26 cellular contexts compared by ENCODE assay signal in the genomic region with DNA sequence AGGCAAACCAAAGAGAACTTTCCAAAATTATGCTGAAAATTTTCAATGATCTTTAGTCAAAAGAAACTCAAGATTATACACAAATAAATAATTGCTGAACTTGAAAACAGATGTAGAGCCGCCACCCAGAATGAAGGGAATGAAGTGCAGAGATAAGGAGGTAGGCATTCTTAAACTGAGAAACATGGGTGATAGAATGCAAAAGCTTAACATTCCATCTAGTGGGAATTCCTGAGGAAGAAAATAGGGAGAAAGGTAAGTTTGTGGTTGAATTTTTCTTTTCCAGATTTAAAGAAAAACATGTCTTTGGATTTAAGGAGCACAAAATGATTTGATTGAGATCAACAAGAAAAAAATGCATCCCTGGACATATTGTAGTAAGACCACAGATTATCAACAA.
DNase-seq lines count a peak whose midpoint lies in the region; TF ChIP-seq lines count a peak whose summit lies in the region.
"Had no signal": no experiment of that assay in that cellular context is flagged by ENCODE, and none has a peak within 500 bp of the region (broad histone marks: within the 10 kb centered on the region; RNA-seq: fewer than 3 reads in every experiment).

No MANE protein-coding gene starts in this region.

- no peak overlapping the region for H2AK5ac ChIP-seq in H9 (ENCODE audit: insufficient read length, low read length)

- no peak overlapping the region for H4K5ac ChIP-seq in H9 (ENCODE audit: insufficient read length, low read depth, low read length)

- H3K18ac ChIP-seq in H9 (ENCODE audit: insufficient read length, low read depth, low read length), result no peak overlapping the region

- no peak overlapping the region for H4K8ac ChIP-seq in H9 (replicated peaks; ENCODE audit: insufficient read length, low read depth, low read length)

- H3K14ac ChIP-seq in H9 (ENCODE audit: insufficient read depth, low read length), result no peak overlapping the region

- H3K23ac ChIP-seq in H9 (ENCODE audit: insufficient read length, low read depth, low read length), result no peak overlapping the region

- H3K9me3 ChIP-seq in BLaER1, result peaks cover 13% of the 10 kb centered on the region
- H3K9me3 ChIP-seq in H9 (ENCODE audit: control insufficient read depth, low read depth, low read length), result no peaks in the 10 kb centered on the region
- H3K9me3 ChIP-seq in endodermal cell (ENCODE audit: control insufficient read depth, low read length), result no peaks in the 10 kb centered on the region

- no peak overlapping the region for H3K27ac ChIP-seq in BLaER1
- H3K27ac ChIP-seq in H9 (ENCODE audit: insufficient read length, low read depth, low read length), result no peak overlapping the region
- no peak overlapping the region for H3K27ac ChIP-seq in endodermal cell (ENCODE audit: low read depth, low read length)
- H3K27ac ChIP-seq: 22Rv1, A549 had no signal

- H3T11ph ChIP-seq in H9 (ENCODE audit: low read length), result no peak overlapping the region

- H3K27ac Mint-ChIP-seq in H9, result peak overlapping the region in 2 of 3 experiments; percentile 1 to 4; a peak in 2 of 7 replicates
- H3K27ac Mint-ChIP-seq in endodermal cell, result peak overlapping the region; percentile 36
- peak overlapping the region; percentile 11 for H3K27ac Mint-ChIP-seq in mesothelial cell of epicardium
- H3K27ac Mint-ChIP-seq: B cell; CD14-positive monocyte; CD4-positive, alpha-beta memory T cell; CD4-positive, CD25-positive, alpha-beta regulatory T cell; CD8-positive, alpha-beta memory T cell had no signal

- in situ Hi-C loops in GM13976 (cut with MboI; ENCODE audit: low sequenced_read_pairs, unreplicated experiment), result no loop called here

- H2BK120ac ChIP-seq in H9 (ENCODE audit: low read depth, low read length, poor library complexity, severe bottlenecking), result no peak overlapping the region

- H3K4me2 ChIP-seq in BLaER1 (peak overlapping the region; percentile 37; the same call in 1 of the 2 replicates), H9 (ENCODE audit: insufficient read depth, insufficient read length, low read length) (no peak overlapping the region)
- H3K4me2 ChIP-seq: A549 had no signal

- DNase-seq in H9 (no peak), endodermal cell (no peak), mesothelial cell of epicardium (ENCODE audit: low spot score in 2 of 2, unreplicated experiment in 2 of 2) (no peak), middle frontal gyrus (ENCODE audit: extremely low spot score, low spot score) (no peak), GM13976 (ENCODE audit: low spot score) (no peak), NCI-H146 (lab: John Stamatoyannopoulos, UW) (no peak)
- DNase-seq in effector CD4-positive, alpha-beta T cell, result no peak
- DNase-seq: AML-193; C1 segment of cervical spinal cord; CD4-positive, alpha-beta memory T cell; CD4-positive, CD25-positive, alpha-beta regulatory T cell; CD8-positive, alpha-beta memory T cell; COR-L47; DMS 273 treated with DMSO at 0.1 percent for 48 hours; DMS153; DMS53; DMS79; DND-41; EL; GDM1 had no signal

- H3K9me3 Mint-ChIP-seq in H9 (peaks cover 7 to 9% of the 10 kb centered on the region in 2 experiments; a peak in 3 of 5 replicates), endodermal cell (peaks cover 12% of the 10 kb centered on the region), mesothelial cell of epicardium (peaks cover 14% of the 10 kb centered on the region)

- TF ChIP-seq CTCF in H9 (conservative IDR thresholded peaks at IDR 0.05) (no peak), endodermal cell (conservative IDR thresholded peaks at IDR 0.05) (no peak), mesothelial cell of epicardium (IDR thresholded peaks at IDR 0.05; ENCODE audit: unreplicated experiment) (no peak), GM13976 (IDR thresholded peaks at IDR 0.05; ENCODE audit: borderline replicate concordance, control extremely low read depth, extremely low read depth, insufficient read depth, missing control alignments) (no peak)

- peaks cover 8 to 28% (median 24%) of the 10 kb centered on the region in 3 experiments for H3K36me3 Mint-ChIP-seq in H9 (ENCODE audit: insufficient read depth in 1 of 3, low read depth in 3 of 3)
- peaks cover 15% of the 10 kb centered on the region for H3K36me3 Mint-ChIP-seq in endodermal cell (ENCODE audit: low read depth)
- H3K36me3 Mint-ChIP-seq in mesothelial cell of epicardium, result peaks cover 15% of the 10 kb centered on the region
- H3K36me3 Mint-ChIP-seq: CD14-positive monocyte; CD4-positive, alpha-beta memory T cell; CD4-positive, CD25-positive, alpha-beta regulatory T cell; CD8-positive, alpha-beta memory T cell had no signal

- H3K4ac ChIP-seq in H9 (ENCODE audit: low read depth, low read length), result no peak overlapping the region

- no peak overlapping the region for H2AFZ ChIP-seq in H9 (ENCODE audit: low read length)

- H2BK5ac ChIP-seq in H9 (ENCODE audit: insufficient read length, low read length), result no peak overlapping the region

- H3K4me1 Mint-ChIP-seq in H9 (no peaks in the 10 kb centered on the region), endodermal cell (peaks cover 9% of the 10 kb centered on the region), mesothelial cell of epicardium (peaks cover 9% of the 10 kb centered on the region)
- H3K4me1 Mint-ChIP-seq: B cell; CD14-positive monocyte; CD4-positive, alpha-beta memory T cell; CD4-positive, CD25-positive, alpha-beta regulatory T cell; CD8-positive, alpha-beta memory T cell had no signal

- no peak overlapping the region for H4K91ac ChIP-seq in H9 (ENCODE audit: insufficient read length, low read depth, low read length)

- H3K4me3 ChIP-seq in BLaER1 (no peak overlapping the region), endodermal cell (ENCODE audit: low read length) (no peak overlapping the region)
- H3K4me3 ChIP-seq: A549, GM12878 had no signal

- H2BK15ac ChIP-seq in H9 (ENCODE audit: low read depth, low read length), result no peak overlapping the region

- H3K9ac ChIP-seq in BLaER1 (no peak overlapping the region), H9 (ENCODE audit: extremely low read depth, insufficient read length, low read length) (no peak overlapping the region), endodermal cell (ENCODE audit: extremely low read depth, low read length, poor library complexity, severe bottlenecking) (peak overlapping the region; percentile 41)

- H3K79me1 ChIP-seq in H9 (ENCODE audit: insufficient read depth, low read depth, low read length, poor library complexity, severe bottlenecking), result no peaks in the 10 kb centered on the region

- H3K36me3 ChIP-seq in BLaER1, result no peaks in the 10 kb centered on the region
- no peaks in the 10 kb centered on the region for H3K36me3 ChIP-seq in endodermal cell (ENCODE audit: control insufficient read depth, insufficient read depth, low read length)

- no peak overlapping the region for H2BK20ac ChIP-seq in H9 (ENCODE audit: low read depth, low read length, poor library complexity, severe bottlenecking)

- no peak overlapping the region for H3K56ac ChIP-seq in H9 (ENCODE audit: insufficient read length, low read depth, low read length)

- H4K20me1 ChIP-seq in BLaER1 (no peaks in the 10 kb centered on the region), H9 (ENCODE audit: control insufficient read depth, insufficient read depth, insufficient read length) (no peaks in the 10 kb centered on the region)

- H3K4me1 ChIP-seq in BLaER1, result peaks cover 11% of the 10 kb centered on the region
- no peaks in the 10 kb centered on the region for H3K4me1 ChIP-seq in H9 (ENCODE audit: insufficient read depth, low read length)
- H3K4me1 ChIP-seq in endodermal cell (ENCODE audit: control insufficient read depth, insufficient read depth, low read length), result no peaks in the 10 kb centered on the region
- H3K4me1 ChIP-seq: A549 had no signal

- H2BK12ac ChIP-seq in H9 (ENCODE audit: insufficient read length, low read depth, low read length), result no peak overlapping the region

- H3K79me2 ChIP-seq in H9 (ENCODE audit: insufficient read depth, low read length), result no peaks in the 10 kb centered on the region

- no CpG with 5 or more reads among the region's 1 CpG for WGBS in H9 (ENCODE audit: extremely low coverage, insufficient read length, low lambda C conversion rate)
- 79 to 100% methylated on average over 1 of the region's 1 CpG for WGBS in endodermal cell (ENCODE audit: insufficient coverage in 1 of 2, insufficient read length in 1 of 2), 2 experiments

- H3K23me2 ChIP-seq in H9 (ENCODE audit: insufficient read length, low read depth, low read length, poor library complexity, severe bottlenecking), result no peaks in the 10 kb centered on the region

- H3K4me3 Mint-ChIP-seq in H9 (no peak overlapping the region), endodermal cell (no peak overlapping the region), mesothelial cell of epicardium (no peak overlapping the region)
- H3K4me3 Mint-ChIP-seq: B cell; CD14-positive monocyte; CD4-positive, alpha-beta memory T cell; CD4-positive, CD25-positive, alpha-beta regulatory T cell; CD8-positive, alpha-beta memory T cell had no signal

- no peaks in the 10 kb centered on the region for H3K27me3 ChIP-seq in BLaER1
- no peaks in the 10 kb centered on the region for H3K27me3 ChIP-seq in H9 (ENCODE audit: insufficient read depth, low read length)
- H3K27me3 ChIP-seq in endodermal cell (ENCODE audit: control insufficient read depth, insufficient read depth, low read length, poor library complexity, severe bottlenecking), result no peaks in the 10 kb centered on the region

- H3K27me3 Mint-ChIP-seq in H9 (ENCODE audit: low read depth) (no peaks in the 10 kb centered on the region), endodermal cell (ENCODE audit: insufficient read depth) (no peaks in the 10 kb centered on the region), mesothelial cell of epicardium (ENCODE audit: low read depth) (no peaks in the 10 kb centered on the region)
- H3K27me3 Mint-ChIP-seq: B cell had no signal
